In the genomic region with DNA sequence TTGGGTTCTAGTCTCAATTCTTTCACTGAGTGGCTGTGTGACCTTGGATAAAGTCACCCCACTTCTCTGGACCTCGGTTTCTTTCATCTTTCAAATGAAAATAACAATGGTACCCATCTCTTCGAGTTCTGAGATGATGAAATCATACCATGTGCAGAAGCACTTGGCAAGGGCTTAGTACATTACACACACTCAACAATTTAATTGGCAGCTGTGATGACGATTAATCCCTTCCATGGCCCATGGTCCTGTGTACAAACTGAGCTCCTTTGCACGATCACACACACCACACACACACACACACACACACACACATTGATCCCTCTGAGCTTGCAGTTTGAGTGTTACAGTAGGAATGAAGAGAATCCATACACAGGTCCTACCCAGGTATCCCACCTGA, we compare ENCODE assay signal across 20 cellular contexts.
"Had no signal": no experiment of that assay in that cellular context is flagged by ENCODE, and none has a peak within 500 bp of the region (broad histone marks: within the 10 kb centered on the region; RNA-seq: fewer than 3 reads in every experiment).

No MANE protein-coding gene starts in this region.

- H3K27ac ChIP-seq: thyroid gland had no signal

- H3K27me3 ChIP-seq: thyroid gland had no signal

- H3K9me3 ChIP-seq: thyroid gland had no signal

- H3K4me1 ChIP-seq: thyroid gland had no signal

- H3K4me3 ChIP-seq: thyroid gland had no signal

- DNase-seq: activated CD4-positive, alpha-beta T cell treated with anti-CD3 and anti-CD28 coated beads for 48 hours; activated CD4-positive, CD25-positive, alpha-beta regulatory T cell; activated CD8-positive, alpha-beta T cell treated with anti-CD3 and anti-CD28 coated beads for 36 hours; activated naive CD4-positive, alpha-beta T cell; activated naive CD8-positive, alpha-beta T cell treated with anti-CD3 and anti-CD28 coated beads for 36 hours; activated T-cell treated with anti-CD3 and anti-CD28 coated beads, Interleukin-2, amount 50 U/mL, for 1 hour; amniotic stem cell; effector CD8-positive, alpha-beta T cell; head of caudate nucleus; midbrain; nucleus accumbens; stimulated activated CD4-positive, alpha-beta T cell treated with anti-CD3 and anti-CD28 coated beads, Interleukin-12 subunit alpha, Interleukin-12 subunit beta, amount 100 ng/mL, for 4 hours; stimulated activated CD4-positive, alpha-beta T cell treated with anti-CD3 and anti-CD28 coated beads, Interleukin-1b, Interleukin-23, amount 100 ng/mL, for 48 hours; stimulated activated CD8-positive, alpha-beta memory T cell treated with anti-CD3 and anti-CD28 coated beads, Interleukin-4, amount 100 ng/mL, for 48 hours; stimulated activated naive CD4-positive, alpha-beta T cell; T1000; thyroid gland had no signal

- H3K36me3 ChIP-seq: thyroid gland had no signal

- ATAC-seq: activated CD8-positive, alpha-beta T cell treated with anti-CD3 and anti-CD28 coated beads for 36 hours; activated T-helper 17 cell treated with anti-CD3 and anti-CD28 coated beads, Interleukin-2, amount 50 U/mL, for 72 hours; esophagus mucosa; left lobe of liver had no signal
